In the genomic region with DNA sequence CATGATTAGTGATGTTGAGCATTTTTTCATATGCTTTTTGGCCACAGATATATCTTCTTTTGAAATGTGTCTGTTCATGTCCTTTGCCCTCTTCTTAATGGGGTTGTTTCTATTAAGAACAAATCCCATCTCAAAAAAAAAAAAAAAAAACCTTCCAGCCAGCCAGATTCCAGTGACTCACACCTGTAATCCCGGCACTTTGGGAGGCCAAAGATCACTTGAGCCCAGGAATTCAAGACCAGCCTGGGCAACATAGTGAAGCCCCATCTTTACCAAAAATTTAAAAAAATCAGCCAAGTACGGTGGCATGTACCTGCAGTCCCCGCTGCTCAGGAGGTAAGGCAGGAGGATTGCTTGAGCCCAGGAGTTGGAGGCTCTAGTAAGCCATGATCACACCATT, we compare ENCODE assay signal across 20 cellular contexts.
DNase-seq lines count a peak whose midpoint lies in the region; ATAC-seq and TF ChIP-seq lines count a peak whose summit lies in the region.
"Had no signal": no experiment of that assay in that cellular context is flagged by ENCODE, and none has a peak within 500 bp of the region (broad histone marks: within the 10 kb centered on the region; RNA-seq: fewer than 3 reads in every experiment).

No MANE protein-coding gene starts in this region.

- peaks cover 36% of the 10 kb centered on the region for H3K4me1 ChIP-seq in adipocyte (ENCODE audit: control insufficient read depth, insufficient read depth, low read length)

- TF ChIP-seq CTCF in 22Rv1 (IDR thresholded peaks at IDR 0.05) = no peak

- no peaks in the 10 kb centered on the region for H3K27me3 ChIP-seq in adipocyte (replicated peaks; ENCODE audit: control insufficient read depth, insufficient read depth, low read length)
- H3K27me3 ChIP-seq: thyroid gland had no signal

- no peak for ATAC-seq in GM19023 (IDR thresholded peaks at IDR 0.05; ENCODE audit: unreplicated experiment)
- no peak for ATAC-seq in HG02642 (IDR thresholded peaks at IDR 0.05; ENCODE audit: poor library complexity, unreplicated experiment)
- no peak for ATAC-seq in HG02623 (IDR thresholded peaks at IDR 0.05; ENCODE audit: unreplicated experiment)
- ATAC-seq: activated CD8-positive, alpha-beta memory T cell treated with anti-CD3 and anti-CD28 coated beads, Interleukin-2, amount 10 ng/mL, durations not matched to agents 7 days and 5 days had no signal

- H3K27ac ChIP-seq in 22Rv1 = peak overlapping the region; percentile 79
- H3K27ac ChIP-seq: C4-2B, SK-N-MC, thyroid gland had no signal

- H3K9me3 ChIP-seq in adipocyte (ENCODE audit: control insufficient read depth, low read length) = no peaks in the 10 kb centered on the region
- H3K9me3 ChIP-seq: HAP-1, thyroid gland had no signal

- no peak overlapping the region for H3K9ac ChIP-seq in adipocyte (ENCODE audit: low read length)

- no peaks in the 10 kb centered on the region for H3K36me3 ChIP-seq in adipocyte (ENCODE audit: control insufficient read depth, insufficient read depth, low read length, severe bottlenecking)
- H3K36me3 ChIP-seq: HAP-1, thyroid gland had no signal

- DNase-seq in HCEC 1CT = peak; percentile 7
- DNase-seq in adipocyte (ENCODE audit: low read depth) = peak; percentile 7
- peak; percentile 65 for DNase-seq in islet precursor cell
- DNase-seq in NCI-H2029 treated with DMSO at 0.1 percent for 48 hours (lab: John Stamatoyannopoulos, UW) = no peak
- DNase-seq: activated CD8-positive, alpha-beta memory T cell treated with anti-CD3 and anti-CD28 coated beads, Interleukin-2, amount 10 ng/mL, durations not matched to agents 7 days and 5 days; amniotic stem cell; central memory CD4-positive, alpha-beta T cell; effector memory CD4-positive, alpha-beta T cell; hippocampal formation; KG1; NCI-H1417 treated with DMSO at 0.1 percent for 48 hours; NCI-H774; thyroid gland had no signal

- no peak overlapping the region for H3K4me3 ChIP-seq in adipocyte (ENCODE audit: low read length)
- H3K4me3 ChIP-seq: HAP-1, SK-N-MC, thyroid gland had no signal
